In the genomic region with DNA sequence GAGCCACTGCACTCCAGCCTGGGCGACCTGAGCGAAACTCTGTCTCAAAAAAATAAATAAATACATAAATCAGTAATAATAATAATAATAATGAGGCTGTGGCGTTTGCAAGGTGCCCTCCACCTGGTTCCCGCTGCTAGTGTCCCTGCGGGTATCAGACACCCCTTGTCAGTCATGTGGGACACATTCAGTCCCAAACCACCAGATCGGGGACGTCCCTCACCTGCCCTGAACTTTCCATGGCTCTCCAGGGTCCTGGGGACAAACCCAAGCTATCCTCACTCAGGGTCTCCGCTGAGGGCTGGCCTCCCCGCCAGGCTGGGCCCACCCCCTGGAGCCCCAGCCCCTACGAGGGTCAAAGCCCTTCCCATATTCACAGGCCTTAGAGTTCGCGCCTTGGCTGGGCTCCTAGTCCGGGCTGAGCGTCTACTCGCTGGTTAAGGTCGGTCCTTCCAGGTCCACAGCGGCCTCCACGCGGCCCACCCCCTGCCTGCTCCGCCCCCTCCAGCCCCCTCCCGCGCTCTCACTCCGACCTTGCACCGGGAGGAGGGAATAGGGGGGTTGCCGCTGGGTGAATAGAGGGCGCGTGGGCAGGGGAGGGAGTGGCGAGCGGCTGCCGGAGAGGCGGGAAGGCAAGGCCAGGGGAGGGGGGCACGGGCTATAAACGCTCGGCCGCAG, we compare ENCODE assay signal across 2 cellular contexts.
TF ChIP-seq lines count a peak whose summit lies in the region.

No MANE protein-coding gene starts in this region.

TF ChIP-seq in Ishikawa, 13 proteins besides CTCF, POLR2A, EP300 and RAD21:
- TF ChIP-seq, protein P1, sequence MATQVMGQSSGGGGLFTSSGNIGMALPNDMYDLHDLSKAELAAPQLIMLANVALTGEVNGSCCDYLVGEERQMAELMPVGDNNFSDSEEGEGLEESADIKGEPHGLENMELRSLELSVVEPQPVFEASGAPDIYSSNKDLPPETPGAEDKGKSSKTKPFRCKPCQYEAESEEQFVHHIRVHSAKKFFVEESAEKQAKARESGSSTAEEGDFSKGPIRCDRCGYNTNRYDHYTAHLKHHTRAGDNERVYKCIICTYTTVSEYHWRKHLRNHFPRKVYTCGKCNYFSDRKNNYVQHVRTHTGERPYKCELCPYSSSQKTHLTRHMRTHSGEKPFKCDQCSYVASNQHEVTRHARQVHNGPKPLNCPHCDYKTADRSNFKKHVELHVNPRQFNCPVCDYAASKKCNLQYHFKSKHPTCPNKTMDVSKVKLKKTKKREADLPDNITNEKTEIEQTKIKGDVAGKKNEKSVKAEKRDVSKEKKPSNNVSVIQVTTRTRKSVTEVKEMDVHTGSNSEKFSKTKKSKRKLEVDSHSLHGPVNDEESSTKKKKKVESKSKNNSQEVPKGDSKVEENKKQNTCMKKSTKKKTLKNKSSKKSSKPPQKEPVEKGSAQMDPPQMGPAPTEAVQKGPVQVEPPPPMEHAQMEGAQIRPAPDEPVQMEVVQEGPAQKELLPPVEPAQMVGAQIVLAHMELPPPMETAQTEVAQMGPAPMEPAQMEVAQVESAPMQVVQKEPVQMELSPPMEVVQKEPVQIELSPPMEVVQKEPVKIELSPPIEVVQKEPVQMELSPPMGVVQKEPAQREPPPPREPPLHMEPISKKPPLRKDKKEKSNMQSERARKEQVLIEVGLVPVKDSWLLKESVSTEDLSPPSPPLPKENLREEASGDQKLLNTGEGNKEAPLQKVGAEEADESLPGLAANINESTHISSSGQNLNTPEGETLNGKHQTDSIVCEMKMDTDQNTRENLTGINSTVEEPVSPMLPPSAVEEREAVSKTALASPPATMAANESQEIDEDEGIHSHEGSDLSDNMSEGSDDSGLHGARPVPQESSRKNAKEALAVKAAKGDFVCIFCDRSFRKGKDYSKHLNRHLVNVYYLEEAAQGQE (IDR thresholded peaks at IDR 0.05; ENCODE audit: low read depth), result no peak
- TF ChIP-seq, protein P2, sequence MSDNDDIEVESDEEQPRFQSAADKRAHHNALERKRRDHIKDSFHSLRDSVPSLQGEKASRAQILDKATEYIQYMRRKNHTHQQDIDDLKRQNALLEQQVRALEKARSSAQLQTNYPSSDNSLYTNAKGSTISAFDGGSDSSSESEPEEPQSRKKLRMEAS (IDR thresholded peaks at IDR 0.05), result peak; percentile 9; the same call in 1 of the 2 replicates
- peak; percentile 80 for TF ChIP-seq EGR1 (IDR thresholded peaks at IDR 0.05)

TF ChIP-seq in GM12878, 131 proteins besides CTCF, POLR2A, EP300 and RAD21:
- TF ChIP-seq, protein P3, sequence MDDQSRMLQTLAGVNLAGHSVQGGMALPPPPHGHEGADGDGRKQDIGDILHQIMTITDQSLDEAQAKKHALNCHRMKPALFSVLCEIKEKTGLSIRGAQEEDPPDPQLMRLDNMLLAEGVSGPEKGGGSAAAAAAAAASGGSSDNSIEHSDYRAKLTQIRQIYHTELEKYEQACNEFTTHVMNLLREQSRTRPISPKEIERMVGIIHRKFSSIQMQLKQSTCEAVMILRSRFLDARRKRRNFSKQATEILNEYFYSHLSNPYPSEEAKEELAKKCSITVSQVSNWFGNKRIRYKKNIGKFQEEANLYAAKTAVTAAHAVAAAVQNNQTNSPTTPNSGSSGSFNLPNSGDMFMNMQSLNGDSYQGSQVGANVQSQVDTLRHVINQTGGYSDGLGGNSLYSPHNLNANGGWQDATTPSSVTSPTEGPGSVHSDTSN (IDR thresholded peaks at IDR 0.05; ENCODE audit: insufficient replicate concordance, low read depth, low read length), result peak; percentile 9
- TF ChIP-seq, protein P4, sequence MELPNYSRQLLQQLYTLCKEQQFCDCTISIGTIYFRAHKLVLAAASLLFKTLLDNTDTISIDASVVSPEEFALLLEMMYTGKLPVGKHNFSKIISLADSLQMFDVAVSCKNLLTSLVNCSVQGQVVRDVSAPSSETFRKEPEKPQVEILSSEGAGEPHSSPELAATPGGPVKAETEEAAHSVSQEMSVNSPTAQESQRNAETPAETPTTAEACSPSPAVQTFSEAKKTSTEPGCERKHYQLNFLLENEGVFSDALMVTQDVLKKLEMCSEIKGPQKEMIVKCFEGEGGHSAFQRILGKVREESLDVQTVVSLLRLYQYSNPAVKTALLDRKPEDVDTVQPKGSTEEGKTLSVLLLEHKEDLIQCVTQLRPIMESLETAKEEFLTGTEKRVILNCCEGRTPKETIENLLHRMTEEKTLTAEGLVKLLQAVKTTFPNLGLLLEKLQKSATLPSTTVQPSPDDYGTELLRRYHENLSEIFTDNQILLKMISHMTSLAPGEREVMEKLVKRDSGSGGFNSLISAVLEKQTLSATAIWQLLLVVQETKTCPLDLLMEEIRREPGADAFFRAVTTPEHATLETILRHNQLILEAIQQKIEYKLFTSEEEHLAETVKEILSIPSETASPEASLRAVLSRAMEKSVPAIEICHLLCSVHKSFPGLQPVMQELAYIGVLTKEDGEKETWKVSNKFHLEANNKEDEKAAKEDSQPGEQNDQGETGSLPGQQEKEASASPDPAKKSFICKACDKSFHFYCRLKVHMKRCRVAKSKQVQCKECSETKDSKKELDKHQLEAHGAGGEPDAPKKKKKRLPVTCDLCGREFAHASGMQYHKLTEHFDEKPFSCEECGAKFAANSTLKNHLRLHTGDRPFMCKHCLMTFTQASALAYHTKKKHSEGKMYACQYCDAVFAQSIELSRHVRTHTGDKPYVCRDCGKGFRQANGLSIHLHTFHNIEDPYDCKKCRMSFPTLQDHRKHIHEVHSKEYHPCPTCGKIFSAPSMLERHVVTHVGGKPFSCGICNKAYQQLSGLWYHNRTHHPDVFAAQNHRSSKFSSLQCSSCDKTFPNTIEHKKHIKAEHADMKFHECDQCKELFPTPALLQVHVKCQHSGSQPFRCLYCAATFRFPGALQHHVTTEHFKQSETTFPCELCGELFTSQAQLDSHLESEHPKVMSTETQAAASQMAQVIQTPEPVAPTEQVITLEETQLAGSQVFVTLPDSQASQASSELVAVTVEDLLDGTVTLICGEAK (IDR thresholded peaks at IDR 0.05; ENCODE audit: borderline replicate concordance), result no peak
- TF ChIP-seq, protein P2 (IDR thresholded peaks at IDR 0.05; ENCODE audit: low read depth, low read length), result no peak
- TF ChIP-seq FOXM1 (IDR thresholded peaks at IDR 0.05; ENCODE audit: low read depth, low read length), result no peak
- TF ChIP-seq, protein P5, sequence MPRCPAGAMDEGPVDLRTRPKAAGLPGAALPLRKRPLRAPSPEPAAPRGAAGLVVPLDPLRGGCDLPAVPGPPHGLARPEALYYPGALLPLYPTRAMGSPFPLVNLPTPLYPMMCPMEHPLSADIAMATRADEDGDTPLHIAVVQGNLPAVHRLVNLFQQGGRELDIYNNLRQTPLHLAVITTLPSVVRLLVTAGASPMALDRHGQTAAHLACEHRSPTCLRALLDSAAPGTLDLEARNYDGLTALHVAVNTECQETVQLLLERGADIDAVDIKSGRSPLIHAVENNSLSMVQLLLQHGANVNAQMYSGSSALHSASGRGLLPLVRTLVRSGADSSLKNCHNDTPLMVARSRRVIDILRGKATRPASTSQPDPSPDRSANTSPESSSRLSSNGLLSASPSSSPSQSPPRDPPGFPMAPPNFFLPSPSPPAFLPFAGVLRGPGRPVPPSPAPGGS (IDR thresholded peaks at IDR 0.05; ENCODE audit: borderline replicate concordance, insufficient read depth, low read depth, low read length, poor library complexity, severe bottlenecking), result no peak
- TF ChIP-seq EGR1 (IDR thresholded peaks at IDR 0.05; ENCODE audit: borderline replicate concordance in 1 of 2, low read depth in 2 of 2, low read length in 2 of 2), result peak in 1 of 2 experiments; percentile 58; a peak in 1 of 3 replicates
- TF ChIP-seq LARP7 (IDR thresholded peaks at IDR 0.05), result no peak
- TF ChIP-seq POU2F2 (IDR thresholded peaks at IDR 0.05; ENCODE audit: borderline replicate concordance, low read depth, low read length), result no peak
- TF ChIP-seq, protein P6, sequence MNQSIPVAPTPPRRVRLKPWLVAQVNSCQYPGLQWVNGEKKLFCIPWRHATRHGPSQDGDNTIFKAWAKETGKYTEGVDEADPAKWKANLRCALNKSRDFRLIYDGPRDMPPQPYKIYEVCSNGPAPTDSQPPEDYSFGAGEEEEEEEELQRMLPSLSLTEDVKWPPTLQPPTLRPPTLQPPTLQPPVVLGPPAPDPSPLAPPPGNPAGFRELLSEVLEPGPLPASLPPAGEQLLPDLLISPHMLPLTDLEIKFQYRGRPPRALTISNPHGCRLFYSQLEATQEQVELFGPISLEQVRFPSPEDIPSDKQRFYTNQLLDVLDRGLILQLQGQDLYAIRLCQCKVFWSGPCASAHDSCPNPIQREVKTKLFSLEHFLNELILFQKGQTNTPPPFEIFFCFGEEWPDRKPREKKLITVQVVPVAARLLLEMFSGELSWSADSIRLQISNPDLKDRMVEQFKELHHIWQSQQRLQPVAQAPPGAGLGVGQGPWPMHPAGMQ (IDR thresholded peaks at IDR 0.05; ENCODE audit: borderline replicate concordance), result no peak
- no peak for TF ChIP-seq ZSCAN29 (IDR thresholded peaks at IDR 0.05)
- TF ChIP-seq MEF2B (IDR thresholded peaks at IDR 0.05; ENCODE audit: partially characterized antibody, poor library complexity, severe bottlenecking), result no peak
- no peak for TF ChIP-seq BACH1 (IDR thresholded peaks at IDR 0.05; ENCODE audit: borderline replicate concordance)
- TF ChIP-seq, protein P7, sequence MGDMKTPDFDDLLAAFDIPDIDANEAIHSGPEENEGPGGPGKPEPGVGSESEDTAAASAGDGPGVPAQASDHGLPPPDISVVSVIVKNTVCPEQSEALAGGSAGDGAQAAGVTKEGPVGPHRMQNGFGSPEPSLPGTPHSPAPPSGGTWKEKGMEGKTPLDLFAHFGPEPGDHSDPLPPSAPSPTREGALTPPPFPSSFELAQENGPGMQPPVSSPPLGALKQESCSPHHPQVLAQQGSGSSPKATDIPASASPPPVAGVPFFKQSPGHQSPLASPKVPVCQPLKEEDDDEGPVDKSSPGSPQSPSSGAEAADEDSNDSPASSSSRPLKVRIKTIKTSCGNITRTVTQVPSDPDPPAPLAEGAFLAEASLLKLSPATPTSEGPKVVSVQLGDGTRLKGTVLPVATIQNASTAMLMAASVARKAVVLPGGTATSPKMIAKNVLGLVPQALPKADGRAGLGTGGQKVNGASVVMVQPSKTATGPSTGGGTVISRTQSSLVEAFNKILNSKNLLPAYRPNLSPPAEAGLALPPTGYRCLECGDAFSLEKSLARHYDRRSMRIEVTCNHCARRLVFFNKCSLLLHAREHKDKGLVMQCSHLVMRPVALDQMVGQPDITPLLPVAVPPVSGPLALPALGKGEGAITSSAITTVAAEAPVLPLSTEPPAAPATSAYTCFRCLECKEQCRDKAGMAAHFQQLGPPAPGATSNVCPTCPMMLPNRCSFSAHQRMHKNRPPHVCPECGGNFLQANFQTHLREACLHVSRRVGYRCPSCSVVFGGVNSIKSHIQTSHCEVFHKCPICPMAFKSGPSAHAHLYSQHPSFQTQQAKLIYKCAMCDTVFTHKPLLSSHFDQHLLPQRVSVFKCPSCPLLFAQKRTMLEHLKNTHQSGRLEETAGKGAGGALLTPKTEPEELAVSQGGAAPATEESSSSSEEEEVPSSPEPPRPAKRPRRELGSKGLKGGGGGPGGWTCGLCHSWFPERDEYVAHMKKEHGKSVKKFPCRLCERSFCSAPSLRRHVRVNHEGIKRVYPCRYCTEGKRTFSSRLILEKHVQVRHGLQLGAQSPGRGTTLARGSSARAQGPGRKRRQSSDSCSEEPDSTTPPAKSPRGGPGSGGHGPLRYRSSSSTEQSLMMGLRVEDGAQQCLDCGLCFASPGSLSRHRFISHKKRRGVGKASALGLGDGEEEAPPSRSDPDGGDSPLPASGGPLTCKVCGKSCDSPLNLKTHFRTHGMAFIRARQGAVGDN (IDR thresholded peaks at IDR 0.05), result no peak
- TF ChIP-seq, protein P8, sequence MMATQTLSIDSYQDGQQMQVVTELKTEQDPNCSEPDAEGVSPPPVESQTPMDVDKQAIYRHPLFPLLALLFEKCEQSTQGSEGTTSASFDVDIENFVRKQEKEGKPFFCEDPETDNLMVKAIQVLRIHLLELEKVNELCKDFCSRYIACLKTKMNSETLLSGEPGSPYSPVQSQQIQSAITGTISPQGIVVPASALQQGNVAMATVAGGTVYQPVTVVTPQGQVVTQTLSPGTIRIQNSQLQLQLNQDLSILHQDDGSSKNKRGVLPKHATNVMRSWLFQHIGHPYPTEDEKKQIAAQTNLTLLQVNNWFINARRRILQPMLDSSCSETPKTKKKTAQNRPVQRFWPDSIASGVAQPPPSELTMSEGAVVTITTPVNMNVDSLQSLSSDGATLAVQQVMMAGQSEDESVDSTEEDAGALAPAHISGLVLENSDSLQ (IDR thresholded peaks at IDR 0.05), result peak; percentile 36; the same call in 1 of the 2 replicates
- TF ChIP-seq, protein P9, sequence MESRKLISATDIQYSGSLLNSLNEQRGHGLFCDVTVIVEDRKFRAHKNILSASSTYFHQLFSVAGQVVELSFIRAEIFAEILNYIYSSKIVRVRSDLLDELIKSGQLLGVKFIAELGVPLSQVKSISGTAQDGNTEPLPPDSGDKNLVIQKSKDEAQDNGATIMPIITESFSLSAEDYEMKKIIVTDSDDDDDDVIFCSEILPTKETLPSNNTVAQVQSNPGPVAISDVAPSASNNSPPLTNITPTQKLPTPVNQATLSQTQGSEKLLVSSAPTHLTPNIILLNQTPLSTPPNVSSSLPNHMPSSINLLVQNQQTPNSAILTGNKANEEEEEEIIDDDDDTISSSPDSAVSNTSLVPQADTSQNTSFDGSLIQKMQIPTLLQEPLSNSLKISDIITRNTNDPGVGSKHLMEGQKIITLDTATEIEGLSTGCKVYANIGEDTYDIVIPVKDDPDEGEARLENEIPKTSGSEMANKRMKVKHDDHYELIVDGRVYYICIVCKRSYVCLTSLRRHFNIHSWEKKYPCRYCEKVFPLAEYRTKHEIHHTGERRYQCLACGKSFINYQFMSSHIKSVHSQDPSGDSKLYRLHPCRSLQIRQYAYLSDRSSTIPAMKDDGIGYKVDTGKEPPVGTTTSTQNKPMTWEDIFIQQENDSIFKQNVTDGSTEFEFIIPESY (IDR thresholded peaks at IDR 0.05), result no peak
- TF ChIP-seq JUND (IDR thresholded peaks at IDR 0.05; ENCODE audit: low read depth, low read length), result no peak
- TF ChIP-seq ZNF274 (IDR thresholded peaks at IDR 0.05; ENCODE audit: insufficient read depth, insufficient read length), result no peak
- no peak for TF ChIP-seq PAX8 (IDR thresholded peaks at IDR 0.05)
TF ChIP-seq in GM12878: peak in this region for 3.
